Comparison of ENCODE assay signal across 1 cellular context in the genomic region with DNA sequence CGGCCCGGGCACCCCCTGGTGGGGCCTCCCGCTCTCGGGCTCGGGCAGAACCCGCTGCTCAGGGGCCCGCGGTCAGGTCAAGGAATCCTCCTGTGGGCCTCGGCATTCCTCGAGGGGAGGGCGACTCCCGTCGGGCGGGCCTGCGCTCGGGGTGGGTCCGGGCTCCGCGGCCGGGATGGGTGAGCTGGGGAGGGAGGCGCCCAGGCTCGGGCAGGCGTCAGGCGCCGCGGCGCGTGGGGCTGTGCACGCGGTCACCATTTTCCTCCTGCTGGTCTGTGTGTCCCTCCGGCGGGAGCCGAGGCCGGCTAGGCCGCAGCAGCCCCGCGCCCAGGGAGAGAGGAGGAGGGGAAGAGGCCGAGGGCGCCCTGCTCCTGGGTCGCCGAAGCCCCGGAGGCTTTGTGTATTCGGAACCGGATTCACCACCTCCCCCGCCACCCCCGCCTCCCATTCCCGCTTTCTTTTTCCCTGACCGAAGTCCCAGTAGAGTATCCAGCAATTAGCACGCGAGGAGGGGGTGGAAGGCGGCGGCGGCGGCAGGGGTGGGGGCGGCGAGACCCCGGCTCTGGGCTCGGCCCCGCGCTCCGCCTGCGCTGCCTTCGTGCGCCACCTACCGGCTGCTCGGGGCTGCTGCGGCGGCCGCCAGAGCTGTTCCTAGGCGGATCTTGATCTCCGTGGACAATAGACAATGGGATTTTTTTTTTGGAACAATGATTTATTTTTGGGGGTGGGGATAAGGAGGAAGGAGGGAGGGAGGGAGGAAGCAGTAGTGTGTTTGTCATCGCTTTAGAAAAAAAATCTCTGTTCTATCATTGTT.
TF ChIP-seq lines count a peak whose summit lies in the region.

No MANE protein-coding gene starts in this region.

TF ChIP-seq in HEK293, 187 proteins besides CTCF, POLR2A, EP300 and RAD21 (continued from another document and continues in another):
- TF ChIP-seq, protein P1, sequence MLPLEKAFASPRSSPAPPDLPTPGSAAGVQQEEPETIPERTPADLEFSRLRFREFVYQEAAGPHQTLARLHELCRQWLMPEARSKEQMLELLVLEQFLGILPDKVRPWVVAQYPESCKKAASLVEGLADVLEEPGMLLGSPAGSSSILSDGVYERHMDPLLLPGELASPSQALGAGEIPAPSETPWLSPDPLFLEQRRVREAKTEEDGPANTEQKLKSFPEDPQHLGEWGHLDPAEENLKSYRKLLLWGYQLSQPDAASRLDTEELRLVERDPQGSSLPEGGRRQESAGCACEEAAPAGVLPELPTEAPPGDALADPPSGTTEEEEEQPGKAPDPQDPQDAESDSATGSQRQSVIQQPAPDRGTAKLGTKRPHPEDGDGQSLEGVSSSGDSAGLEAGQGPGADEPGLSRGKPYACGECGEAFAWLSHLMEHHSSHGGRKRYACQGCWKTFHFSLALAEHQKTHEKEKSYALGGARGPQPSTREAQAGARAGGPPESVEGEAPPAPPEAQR (tag by site-specific recombination; IDR thresholded peaks at IDR 0.05): no peak
- no peak for TF ChIP-seq ZNF132 (tag by site-specific recombination; IDR thresholded peaks at IDR 0.05; ENCODE audit: borderline replicate concordance)
- TF ChIP-seq ZNF16 (tag by site-specific recombination; IDR thresholded peaks at IDR 0.05; ENCODE audit: low read depth): no peak
- TF ChIP-seq, protein P2, sequence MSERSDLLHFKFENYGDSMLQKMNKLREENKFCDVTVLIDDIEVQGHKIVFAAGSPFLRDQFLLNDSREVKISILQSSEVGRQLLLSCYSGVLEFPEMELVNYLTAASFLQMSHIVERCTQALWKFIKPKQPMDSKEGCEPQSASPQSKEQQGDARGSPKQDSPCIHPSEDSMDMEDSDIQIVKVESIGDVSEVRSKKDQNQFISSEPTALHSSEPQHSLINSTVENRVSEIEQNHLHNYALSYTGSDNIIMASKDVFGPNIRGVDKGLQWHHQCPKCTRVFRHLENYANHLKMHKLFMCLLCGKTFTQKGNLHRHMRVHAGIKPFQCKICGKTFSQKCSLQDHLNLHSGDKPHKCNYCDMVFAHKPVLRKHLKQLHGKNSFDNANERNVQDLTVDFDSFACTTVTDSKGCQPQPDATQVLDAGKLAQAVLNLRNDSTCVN (tag by site-specific recombination; optimal IDR thresholded peaks at IDR 0.05): peak; percentile 85
- TF ChIP-seq, protein P3, sequence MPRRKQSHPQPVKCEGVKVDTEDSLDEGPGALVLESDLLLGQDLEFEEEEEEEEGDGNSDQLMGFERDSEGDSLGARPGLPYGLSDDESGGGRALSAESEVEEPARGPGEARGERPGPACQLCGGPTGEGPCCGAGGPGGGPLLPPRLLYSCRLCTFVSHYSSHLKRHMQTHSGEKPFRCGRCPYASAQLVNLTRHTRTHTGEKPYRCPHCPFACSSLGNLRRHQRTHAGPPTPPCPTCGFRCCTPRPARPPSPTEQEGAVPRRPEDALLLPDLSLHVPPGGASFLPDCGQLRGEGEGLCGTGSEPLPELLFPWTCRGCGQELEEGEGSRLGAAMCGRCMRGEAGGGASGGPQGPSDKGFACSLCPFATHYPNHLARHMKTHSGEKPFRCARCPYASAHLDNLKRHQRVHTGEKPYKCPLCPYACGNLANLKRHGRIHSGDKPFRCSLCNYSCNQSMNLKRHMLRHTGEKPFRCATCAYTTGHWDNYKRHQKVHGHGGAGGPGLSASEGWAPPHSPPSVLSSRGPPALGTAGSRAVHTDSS (tag by site-specific recombination; IDR thresholded peaks at IDR 0.05): no peak
- TF ChIP-seq GLIS2 (tag by site-specific recombination; IDR thresholded peaks at IDR 0.05): peak; percentile 75
- TF ChIP-seq ZNF2 (tag by site-specific recombination; IDR thresholded peaks at IDR 0.05): no peak
- peak; percentile 49; the same call in 1 of the 2 replicates for TF ChIP-seq ZNF777 (tag by site-specific recombination; IDR thresholded peaks at IDR 0.05; ENCODE audit: borderline replicate concordance)
- TF ChIP-seq, protein P4, sequence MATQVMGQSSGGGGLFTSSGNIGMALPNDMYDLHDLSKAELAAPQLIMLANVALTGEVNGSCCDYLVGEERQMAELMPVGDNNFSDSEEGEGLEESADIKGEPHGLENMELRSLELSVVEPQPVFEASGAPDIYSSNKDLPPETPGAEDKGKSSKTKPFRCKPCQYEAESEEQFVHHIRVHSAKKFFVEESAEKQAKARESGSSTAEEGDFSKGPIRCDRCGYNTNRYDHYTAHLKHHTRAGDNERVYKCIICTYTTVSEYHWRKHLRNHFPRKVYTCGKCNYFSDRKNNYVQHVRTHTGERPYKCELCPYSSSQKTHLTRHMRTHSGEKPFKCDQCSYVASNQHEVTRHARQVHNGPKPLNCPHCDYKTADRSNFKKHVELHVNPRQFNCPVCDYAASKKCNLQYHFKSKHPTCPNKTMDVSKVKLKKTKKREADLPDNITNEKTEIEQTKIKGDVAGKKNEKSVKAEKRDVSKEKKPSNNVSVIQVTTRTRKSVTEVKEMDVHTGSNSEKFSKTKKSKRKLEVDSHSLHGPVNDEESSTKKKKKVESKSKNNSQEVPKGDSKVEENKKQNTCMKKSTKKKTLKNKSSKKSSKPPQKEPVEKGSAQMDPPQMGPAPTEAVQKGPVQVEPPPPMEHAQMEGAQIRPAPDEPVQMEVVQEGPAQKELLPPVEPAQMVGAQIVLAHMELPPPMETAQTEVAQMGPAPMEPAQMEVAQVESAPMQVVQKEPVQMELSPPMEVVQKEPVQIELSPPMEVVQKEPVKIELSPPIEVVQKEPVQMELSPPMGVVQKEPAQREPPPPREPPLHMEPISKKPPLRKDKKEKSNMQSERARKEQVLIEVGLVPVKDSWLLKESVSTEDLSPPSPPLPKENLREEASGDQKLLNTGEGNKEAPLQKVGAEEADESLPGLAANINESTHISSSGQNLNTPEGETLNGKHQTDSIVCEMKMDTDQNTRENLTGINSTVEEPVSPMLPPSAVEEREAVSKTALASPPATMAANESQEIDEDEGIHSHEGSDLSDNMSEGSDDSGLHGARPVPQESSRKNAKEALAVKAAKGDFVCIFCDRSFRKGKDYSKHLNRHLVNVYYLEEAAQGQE (tag by site-specific recombination; IDR thresholded peaks at IDR 0.05): no peak
- no peak for TF ChIP-seq ZNF433 (tag by site-specific recombination; IDR thresholded peaks at IDR 0.05; ENCODE audit: low read depth)
- peak; percentile 80 for TF ChIP-seq ZBTB8A (tag by site-specific recombination; IDR thresholded peaks at IDR 0.05)
- TF ChIP-seq ZBTB49 (tag by site-specific recombination; IDR thresholded peaks at IDR 0.05; ENCODE audit: low read depth): no peak
- no peak for TF ChIP-seq ZNF514 (tag by site-specific recombination; IDR thresholded peaks at IDR 0.05)
- TF ChIP-seq ZNF37A (tag by site-specific recombination; IDR thresholded peaks at IDR 0.05): no peak
- no peak for TF ChIP-seq ZNF548 (tag by site-specific recombination; IDR thresholded peaks at IDR 0.05)
- no peak for TF ChIP-seq ZSCAN23 (tag by site-specific recombination; IDR thresholded peaks at IDR 0.05)
- no peak for TF ChIP-seq INSM2 (tag by site-specific recombination; IDR thresholded peaks at IDR 0.05)
- TF ChIP-seq ZNF571 (tag by site-specific recombination; IDR thresholded peaks at IDR 0.05): no peak
- TF ChIP-seq ZNF785 (tag by site-specific recombination; IDR thresholded peaks at IDR 0.05): no peak
- TF ChIP-seq ZNF510 (tag by site-specific recombination; IDR thresholded peaks at IDR 0.05; ENCODE audit: insufficient replicate concordance): no peak
- TF ChIP-seq ZNF629 (tag by site-specific recombination; IDR thresholded peaks at IDR 0.05): no peak
- TF ChIP-seq KLF8 (tag by site-specific recombination; IDR thresholded peaks at IDR 0.05): 0 out of 2 replicates have a peak, but pooled peaks have one; percentile 50
- TF ChIP-seq IKZF3 (tag by site-specific recombination; IDR thresholded peaks at IDR 0.05): peak; percentile 23; the same call in 1 of the 2 replicates
- TF ChIP-seq ZNF211 (tag by site-specific recombination; IDR thresholded peaks at IDR 0.05; ENCODE audit: low read depth): no peak
- TF ChIP-seq ZNF19 (tag by site-specific recombination; IDR thresholded peaks at IDR 0.05; ENCODE audit: low read depth): no peak
- TF ChIP-seq KLF9 (tag by site-specific recombination; IDR thresholded peaks at IDR 0.05; ENCODE audit: low read depth): no peak
- TF ChIP-seq ZNF404 (tag by site-specific recombination; IDR thresholded peaks at IDR 0.05): no peak
- no peak for TF ChIP-seq ZNF140 (tag by site-specific recombination; IDR thresholded peaks at IDR 0.05)
- TF ChIP-seq HOXA7 (CRISPR knock-in tag; IDR thresholded peaks at IDR 0.05; ENCODE audit: borderline replicate concordance): no peak
- TF ChIP-seq ZNF366 (tag by site-specific recombination; conservative IDR thresholded peaks at IDR 0.05): no peak
- TF ChIP-seq ZNF623 (tag by site-specific recombination; IDR thresholded peaks at IDR 0.05): no peak
- TF ChIP-seq ZBTB6 (tag by site-specific recombination; IDR thresholded peaks at IDR 0.05): no peak
- TF ChIP-seq, protein P5, sequence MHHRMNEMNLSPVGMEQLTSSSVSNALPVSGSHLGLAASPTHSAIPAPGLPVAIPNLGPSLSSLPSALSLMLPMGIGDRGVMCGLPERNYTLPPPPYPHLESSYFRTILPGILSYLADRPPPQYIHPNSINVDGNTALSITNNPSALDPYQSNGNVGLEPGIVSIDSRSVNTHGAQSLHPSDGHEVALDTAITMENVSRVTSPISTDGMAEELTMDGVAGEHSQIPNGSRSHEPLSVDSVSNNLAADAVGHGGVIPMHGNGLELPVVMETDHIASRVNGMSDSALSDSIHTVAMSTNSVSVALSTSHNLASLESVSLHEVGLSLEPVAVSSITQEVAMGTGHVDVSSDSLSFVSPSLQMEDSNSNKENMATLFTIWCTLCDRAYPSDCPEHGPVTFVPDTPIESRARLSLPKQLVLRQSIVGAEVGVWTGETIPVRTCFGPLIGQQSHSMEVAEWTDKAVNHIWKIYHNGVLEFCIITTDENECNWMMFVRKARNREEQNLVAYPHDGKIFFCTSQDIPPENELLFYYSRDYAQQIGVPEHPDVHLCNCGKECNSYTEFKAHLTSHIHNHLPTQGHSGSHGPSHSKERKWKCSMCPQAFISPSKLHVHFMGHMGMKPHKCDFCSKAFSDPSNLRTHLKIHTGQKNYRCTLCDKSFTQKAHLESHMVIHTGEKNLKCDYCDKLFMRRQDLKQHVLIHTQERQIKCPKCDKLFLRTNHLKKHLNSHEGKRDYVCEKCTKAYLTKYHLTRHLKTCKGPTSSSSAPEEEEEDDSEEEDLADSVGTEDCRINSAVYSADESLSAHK (tag by site-specific recombination; IDR thresholded peaks at IDR 0.05): no peak
- TF ChIP-seq ZNF544 (tag by site-specific recombination; IDR thresholded peaks at IDR 0.05): no peak
- no peak for TF ChIP-seq GLI4 (tag by site-specific recombination; IDR thresholded peaks at IDR 0.05)
- no peak for TF ChIP-seq ZNF664 (tag by site-specific recombination; IDR thresholded peaks at IDR 0.05)
- TF ChIP-seq ZNF473 (tag by site-specific recombination; IDR thresholded peaks at IDR 0.05): no peak
- TF ChIP-seq ZNF558 (tag by site-specific recombination; IDR thresholded peaks at IDR 0.05): no peak
- TF ChIP-seq ZNF610 (tag by site-specific recombination; IDR thresholded peaks at IDR 0.05; ENCODE audit: borderline replicate concordance): no peak
- TF ChIP-seq HIC1 (tag by site-specific recombination; IDR thresholded peaks at IDR 0.05): no peak
- TF ChIP-seq ZNF521 (tag by site-specific recombination; IDR thresholded peaks at IDR 0.05): no peak
- no peak for TF ChIP-seq MEIS1 (CRISPR knock-in tag; IDR thresholded peaks at IDR 0.05; ENCODE audit: borderline replicate concordance)
